ENCODE assay signal across 18 cellular contexts in the genomic region with DNA sequence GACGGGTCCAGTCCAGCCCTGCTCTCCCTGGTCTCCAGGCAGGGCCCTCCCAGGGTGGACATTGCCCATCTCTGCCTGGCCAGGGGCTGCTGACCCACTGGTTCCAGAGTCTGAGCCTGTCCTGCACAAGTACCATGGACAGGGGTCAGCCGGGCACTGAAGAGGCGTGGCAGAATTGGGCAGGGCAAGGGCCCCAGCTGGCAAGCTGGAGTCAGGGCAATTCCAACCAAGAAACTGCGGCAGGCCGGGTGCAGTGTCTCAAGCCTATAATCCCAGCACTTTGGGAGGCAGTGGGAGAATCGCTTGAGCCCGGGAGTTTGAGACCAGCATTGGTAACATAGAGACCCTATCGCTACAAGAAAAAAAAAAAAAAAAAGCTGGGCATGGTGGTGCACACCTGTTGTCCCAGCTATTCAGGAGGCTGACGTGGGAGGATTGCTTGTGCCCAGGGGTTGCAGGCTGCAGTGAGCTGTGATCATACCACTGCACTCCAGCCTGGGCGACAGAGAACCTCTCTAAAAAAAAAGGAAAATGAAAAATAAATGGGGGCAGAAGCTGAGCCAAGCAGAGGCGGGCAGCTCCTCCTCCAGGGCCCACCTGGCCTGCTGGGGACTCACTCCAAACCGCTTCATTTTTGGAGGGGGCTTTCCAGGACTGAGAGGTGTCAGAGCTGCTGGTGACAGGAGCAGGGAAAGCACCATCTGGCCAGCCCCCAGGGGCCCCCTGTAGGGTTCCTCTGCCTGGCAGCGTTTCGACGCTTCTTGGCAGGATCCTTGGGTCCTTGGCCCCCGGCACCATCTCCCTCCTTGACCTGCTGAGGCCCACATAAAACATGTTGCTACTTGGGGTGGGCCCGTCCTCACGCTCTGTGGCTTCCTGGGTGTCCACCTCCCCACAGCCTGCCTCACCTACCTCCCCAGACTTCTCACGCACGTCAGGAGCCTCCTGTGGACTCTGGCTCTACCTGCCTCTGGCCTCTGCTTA. TPM values are rescaled to one million over a fixed set of nuclear protein-coding genes. Genes with fewer than 3 reads are reported as not detected.
DNase-seq lines count a peak whose midpoint lies in the region; ATAC-seq, FAIRE-seq and TF ChIP-seq lines count a peak whose summit lies in the region.
"Had no signal": no experiment of that assay in that cellular context is flagged by ENCODE, and none has a peak within 500 bp of the region (broad histone marks: within the 10 kb centered on the region; RNA-seq: fewer than 3 reads in every experiment).

No MANE protein-coding gene starts in this region.

- FAIRE-seq in K562 (lab: Jason Lieb, UNC), result no peak
- FAIRE-seq: bronchial epithelial cell, D721Med, endometrium had no signal

- POLR2A ChIA-PET in K562 (lab: Yijun Ruan, JAX), result interaction anchor here (1.5 to 2.3 kb wide), 3 partner anchors 11 to 17 kb away, joined by 3 to 7 read pairs (median 5); no protein-coding TSS in a partner anchor

- H3K36me3 ChIP-seq in MG63 (peaks cover 20% of the 10 kb centered on the region), K562 (ENCODE audit: control insufficient read depth, insufficient read depth, low read length) (peaks cover 30% of the 10 kb centered on the region; the same call in 2 of the 3 replicates), osteoblast (ENCODE audit: insufficient read depth, low read length) (peaks cover 12% of the 10 kb centered on the region)

- H3K4me1 ChIP-seq in K562 (replicated peaks in 1 of 2; ENCODE audit: control insufficient read depth in 2 of 2, insufficient read depth in 2 of 2, low read length in 2 of 2) (peaks cover 35 to 96% of the 10 kb centered on the region in 2 experiments), osteoblast (ENCODE audit: insufficient read depth, low read length) (peaks cover 14% of the 10 kb centered on the region)

- no peaks in the 10 kb centered on the region for H3K27me3 ChIP-seq in MG63
- no peaks in the 10 kb centered on the region for H3K27me3 ChIP-seq in K562 (ENCODE audit: control insufficient read depth in 2 of 2, insufficient read depth in 2 of 2, low read length in 2 of 2)
- H3K27me3 ChIP-seq in osteoblast (ENCODE audit: insufficient read depth, low read length), result no peaks in the 10 kb centered on the region
- H3K27me3 ChIP-seq: testis had no signal

- H2AFZ ChIP-seq in K562 (ENCODE audit: low read depth, low read length), result no peak overlapping the region
- no peak overlapping the region for H2AFZ ChIP-seq in osteoblast (ENCODE audit: low read length)

- in situ Hi-C loops in K562 (cut with MboI), result no loop called here

- H3K79me2 ChIP-seq in K562 (ENCODE audit: control insufficient read depth, insufficient read depth, low read length), result peaks cover 44% of the 10 kb centered on the region
- H3K79me2 ChIP-seq in osteoblast (ENCODE audit: insufficient read depth, low read length), result peaks cover 17% of the 10 kb centered on the region

- H3K4me2 ChIP-seq in K562 (ENCODE audit: insufficient read depth, low read length) (no peak overlapping the region), osteoblast (ENCODE audit: insufficient read depth, low read length) (no peak overlapping the region)
- H3K4me2 ChIP-seq: KMS-11, smooth muscle cell had no signal

- TF ChIP-seq RAD21 in K562 (CRISPR knock-in tag; conservative IDR thresholded peaks at IDR 0.05 in 1 of 2, IDR thresholded peaks at IDR 0.05 in 1 of 2), result no peak

- H3K9ac ChIP-seq in K562 (ENCODE audit: insufficient read depth in 1 of 2, low read depth in 2 of 2, low read length in 2 of 2), result peak overlapping the region in 1 of 2 experiments; percentile 76; a peak in 2 of 4 replicates
- H3K9ac ChIP-seq: KMS-11 had no signal

- H3K9me3 ChIP-seq in MG63, result no peaks in the 10 kb centered on the region
- H3K9me3 ChIP-seq in K562 (replicated peaks; ENCODE audit: control insufficient read depth, insufficient read depth, low read depth, low read length), result no peaks in the 10 kb centered on the region
- H3K9me3 ChIP-seq in osteoblast (ENCODE audit: low read depth, low read length), result no peaks in the 10 kb centered on the region
- H3K9me3 ChIP-seq: testis had no signal

- TF ChIP-seq CTCF in K562 (IDR thresholded peaks at IDR 0.05 in 2 of 3, conservative IDR thresholded peaks at IDR 0.05 in 1 of 3; ENCODE audit: insufficient read depth in 2 of 3, low read depth in 1 of 3, low read length in 3 of 3) (no peak), osteoblast (IDR thresholded peaks at IDR 0.05; ENCODE audit: extremely low read depth, low read depth, low read length) (no peak)

- H3K4me3 ChIP-seq in MG63 (no peak overlapping the region), K562 (no peak overlapping the region), osteoblast (ENCODE audit: insufficient read depth, low read length) (no peak overlapping the region)
- H3K4me3 ChIP-seq: smooth muscle cell, testis had no signal

- 80% methylated on average over 15 of the region's 20 CpGs for WGBS in K562 (ENCODE audit: insufficient coverage, low coverage, missing lambda C conversion rate)

- no peak for TF ChIP-seq POLR2A in K562 (conservative IDR thresholded peaks at IDR 0.05)

- peaks cover 14% of the 10 kb centered on the region for H4K20me1 ChIP-seq in K562 (replicated peaks; ENCODE audit: control insufficient read depth, insufficient read depth, low read length)
- peaks cover 22% of the 10 kb centered on the region for H4K20me1 ChIP-seq in osteoblast (ENCODE audit: insufficient read depth, low read length)

- ATAC-seq in K562, result no peak
- no peak for ATAC-seq in GM18502 (IDR thresholded peaks at IDR 0.05; ENCODE audit: poor library complexity, unreplicated experiment)
- ATAC-seq in HG03378 (IDR thresholded peaks at IDR 0.05; ENCODE audit: unreplicated experiment), result no peak
- no peak for ATAC-seq in HG03520 (IDR thresholded peaks at IDR 0.05; ENCODE audit: unreplicated experiment)
- ATAC-seq: T-cell had no signal

- CTCF ChIA-PET in K562 (lab: Yijun Ruan, JAX; ENCODE audit: low intra/inter-chr PET ratio), result no interaction called here

- intact Hi-C loops in K562 (cut with micrococcal nuclease), result no loop called here

- peak; percentile 42 for DNase-seq in NCI-H82 (lab: John Stamatoyannopoulos, UW)
- no peak for DNase-seq in NCI-H82 treated with DMSO at 0.1 percent for 48 hours (lab: John Stamatoyannopoulos, UW; ENCODE audit: unreplicated experiment)
- DNase-seq in MG63, result peak; percentile 33
- DNase-seq in K562 (ENCODE audit: extremely low read depth in 1 of 4, low spot score in 3 of 4), result no peak
- peak; percentile 87 for DNase-seq in osteoblast (ENCODE audit: insufficient read length, low spot score, missing footprints)
- DNase-seq: activated CD4-positive, alpha-beta T cell treated with anti-CD3 and anti-CD28 coated beads, Interleukin-2, amount 10 ng/mL, durations not matched to agents 24 days and 14 days; NCI-H2081; T-cell; testis had no signal

- no TSS peak for BruUV-seq in K562 (replicated peaks; lab: Mats Ljungman, UMichigan)

- peaks cover 9% of the 10 kb centered on the region for H3K9me1 ChIP-seq in K562 (ENCODE audit: control insufficient read depth, insufficient read depth, low read length)

- H3K27ac ChIP-seq in K562 (ENCODE audit: extremely low read depth, low read depth, low read length) (no peak overlapping the region), osteoblast (ENCODE audit: low read depth, low read length) (no peak overlapping the region)
- H3K27ac ChIP-seq: KMS-11, testis had no signal

- no peak for TF ChIP-seq EP300 in K562 (IDR thresholded peaks at IDR 0.05; ENCODE audit: low read length)

RNA-seq across cellular contexts. Expression of gene MAFG, which starts 2.9 kb away (rescaled TPM):
- total RNA-seq in MG63 (2014; rRNA removed; shearing (Covaris generic); ENCODE audit: low replicate concordance), result 11.8 and 14.9 TPM in 2 replicates
- 86.9 and 142 TPM in 2 replicates for total RNA-seq in K562 (2011; cell fraction: chromatin; rRNA removed; ENCODE audit: low replicate concordance)
- 78.0 and 85.0 TPM in 2 replicates for total RNA-seq in K562 (2011; cell fraction: nucleolus; rRNA removed)
- total RNA-seq in K562 (2011; cell fraction: nucleoplasm; rRNA removed), result 64.7 and 70.4 TPM in 2 replicates
- total RNA-seq in K562 (2014; rRNA removed), result 27.3 and 30.1 TPM in 2 replicates
- 16.3 and 16.9 TPM in 2 replicates for total RNA-seq in K562 (2014; rRNA removed; fragmentation: Illumina TruSeq; extraction: Trizol)
- total RNA-seq in K562 (2015; rRNA removed; fragmentation: Illumina TruSeq; extraction: Trizol), result 23.6 and 24.9 TPM in 2 replicates
- 46.7 and 58.1 TPM in 2 replicates for total RNA-seq in K562 (2021)
- 22.4 and 31.8 TPM in 2 replicates for polyA plus RNA-seq in K562 (2011; rRNA removed)
- polyA plus RNA-seq in K562 (2011; cell fraction: cytosol; rRNA removed), result 35.6 and 35.9 TPM in 2 replicates
- 200 and 206 TPM in 2 replicates for polyA plus RNA-seq in K562 (2011; cell fraction: nucleus; rRNA removed)
- 32.4 and 47.9 TPM in 2 replicates for polyA plus RNA-seq in K562 (2012)
- polyA plus RNA-seq in K562 (2014; fragmentation: Illumina TruSeq; extraction: Trizol), result 31.2 and 36.3 TPM in 2 replicates
- polyA plus RNA-seq in K562 (2014; fragmentation: Nextera tagmentation; extraction: Ambion mirVana), result 1 to 10 TPM; 1.1 to 2.8 TPM
- 44.8 and 46.7 TPM in 2 replicates for polyA plus RNA-seq in K562 (2014; rRNA removed)
- 10.6 and 14.3 TPM in 2 replicates for polyA minus RNA-seq in K562 (2011; rRNA and poly(A)+ RNA removed)
- polyA minus RNA-seq in K562 (2011; cell fraction: cytosol; rRNA and poly(A)+ RNA removed), result 12.7 and 17.1 TPM in 2 replicates
- polyA minus RNA-seq in K562 (2011; cell fraction: nucleus; rRNA and poly(A)+ RNA removed), result 15.9 and 20.3 TPM in 2 replicates
- 27.1 and 32.6 TPM in 2 replicates for total RNA-seq in osteoblast

RNA-seq across cellular contexts. Expression of gene PYCR1, which starts 6.7 kb away (rescaled TPM):
- total RNA-seq in MG63 (2014; rRNA removed; shearing (Covaris generic); ENCODE audit: low replicate concordance), result 253 and 283 TPM in 2 replicates
- 35.2 and 129 TPM in 2 replicates for total RNA-seq in K562 (2011; cell fraction: chromatin; rRNA removed; ENCODE audit: low replicate concordance)
- 138 and 157 TPM in 2 replicates for total RNA-seq in K562 (2011; cell fraction: nucleolus; rRNA removed)
- 86.4 and 88.3 TPM in 2 replicates for total RNA-seq in K562 (2011; cell fraction: nucleoplasm; rRNA removed)
- total RNA-seq in K562 (2014; rRNA removed) (215 and 290 TPM in 2 replicates), K562 (2014; rRNA removed; fragmentation: Illumina TruSeq; extraction: Trizol) (72.4 and 95.4 TPM in 2 replicates), K562 (2015; rRNA removed; fragmentation: Illumina TruSeq; extraction: Trizol) (120 and 126 TPM in 2 replicates), K562 (2021) (302 and 328 TPM in 2 replicates), osteoblast (121 and 141 TPM in 2 replicates)
- polyA plus RNA-seq in K562 (2011; rRNA removed) (188 and 273 TPM in 2 replicates), K562 (2014; fragmentation: Illumina TruSeq; extraction: Trizol) (183 and 278 TPM in 2 replicates), K562 (2014; fragmentation: Nextera tagmentation; extraction: Ambion mirVana) (10 to 100 TPM; 11.7 to 18.6 TPM), K562 (2014; rRNA removed) (270 and 349 TPM in 2 replicates)
- polyA plus RNA-seq in K562 (2011; cell fraction: cytosol; rRNA removed), result 301 and 524 TPM in 2 replicates
- 256 and 278 TPM in 2 replicates for polyA plus RNA-seq in K562 (2011; cell fraction: nucleus; rRNA removed)
- 283 and 370 TPM in 2 replicates for polyA plus RNA-seq in K562 (2012)
- polyA minus RNA-seq in K562 (2011; rRNA and poly(A)+ RNA removed), result 107 and 155 TPM in 2 replicates
- polyA minus RNA-seq in K562 (2011; cell fraction: cytosol; rRNA and poly(A)+ RNA removed), result 127 and 130 TPM in 2 replicates
- 35.5 and 52.4 TPM in 2 replicates for polyA minus RNA-seq in K562 (2011; cell fraction: nucleus; rRNA and poly(A)+ RNA removed)

RNA-seq across cellular contexts. Expression of gene SIRT7, which starts 12.5 kb away (rescaled TPM):
- 22.1 and 25.9 TPM in 2 replicates for total RNA-seq in MG63 (2014; rRNA removed; shearing (Covaris generic); ENCODE audit: low replicate concordance)
- 90.9 and 205 TPM in 2 replicates for total RNA-seq in K562 (2011; cell fraction: chromatin; rRNA removed; ENCODE audit: low replicate concordance)
- total RNA-seq in K562 (2011; cell fraction: nucleolus; rRNA removed), result 97.4 and 110 TPM in 2 replicates
- total RNA-seq in K562 (2011; cell fraction: nucleoplasm; rRNA removed), result 93.3 and 125 TPM in 2 replicates
- total RNA-seq in K562 (2014; rRNA removed) (42.2 and 49.3 TPM in 2 replicates), K562 (2014; rRNA removed; fragmentation: Illumina TruSeq; extraction: Trizol) (9.0 and 9.8 TPM in 2 replicates), K562 (2015; rRNA removed; fragmentation: Illumina TruSeq; extraction: Trizol) (23.6 and 24.6 TPM in 2 replicates), K562 (2021) (35.7 and 44.1 TPM in 2 replicates), osteoblast (15.0 and 22.1 TPM in 2 replicates)
- polyA plus RNA-seq in K562 (2011; rRNA removed) (9.3 and 11.7 TPM in 2 replicates), K562 (2014; fragmentation: Illumina TruSeq; extraction: Trizol) (20.3 and 25.7 TPM in 2 replicates), K562 (2014; fragmentation: Nextera tagmentation; extraction: Ambion mirVana) (1 to 10 TPM; 1.6 to 2.0 TPM), K562 (2014; rRNA removed) (43.9 and 54.8 TPM in 2 replicates)
- polyA plus RNA-seq in K562 (2011; cell fraction: cytosol; rRNA removed), result 11.2 and 16.2 TPM in 2 replicates
- 56.9 and 86.9 TPM in 2 replicates for polyA plus RNA-seq in K562 (2011; cell fraction: nucleus; rRNA removed)
- polyA plus RNA-seq in K562 (2012), result 36.1 and 36.9 TPM in 2 replicates
- 18.7 and 21.5 TPM in 2 replicates for polyA minus RNA-seq in K562 (2011; rRNA and poly(A)+ RNA removed)
- 22.3 and 25.1 TPM in 2 replicates for polyA minus RNA-seq in K562 (2011; cell fraction: cytosol; rRNA and poly(A)+ RNA removed)
- 27.7 and 31.4 TPM in 2 replicates for polyA minus RNA-seq in K562 (2011; cell fraction: nucleus; rRNA and poly(A)+ RNA removed)

RNA-seq across cellular contexts. Expression of gene MYADML2, which starts 16.6 kb away (rescaled TPM):
- not detected in 2 replicates for total RNA-seq in MG63 (2014; rRNA removed; shearing (Covaris generic); ENCODE audit: low replicate concordance)
- total RNA-seq in K562 (2011; cell fraction: chromatin; rRNA removed; ENCODE audit: low replicate concordance), result not detected in 2 replicates
- not detected in 2 replicates for total RNA-seq in K562 (2011; cell fraction: nucleolus; rRNA removed)
- total RNA-seq in K562 (2011; cell fraction: nucleoplasm; rRNA removed), result not detected in 2 replicates
- total RNA-seq in K562 (2014; rRNA removed) (not detected in 2 replicates), K562 (2014; rRNA removed; fragmentation: Illumina TruSeq; extraction: Trizol) (not detected in 2 replicates), K562 (2015; rRNA removed; fragmentation: Illumina TruSeq; extraction: Trizol) (not detected in 2 replicates), K562 (2021) (not detected in 2 replicates), osteoblast (not detected in 2 replicates)
- polyA plus RNA-seq in K562 (2011; rRNA removed) (not detected in 2 replicates), K562 (2014; fragmentation: Illumina TruSeq; extraction: Trizol) (not detected in 2 replicates), K562 (2014; fragmentation: Nextera tagmentation; extraction: Ambion mirVana) (not detected), K562 (2014; rRNA removed) (not detected in 2 replicates)
- not detected in 2 replicates for polyA plus RNA-seq in K562 (2011; cell fraction: cytosol; rRNA removed)
- polyA plus RNA-seq in K562 (2011; cell fraction: nucleus; rRNA removed), result not detected in 2 replicates
- 0.05 and 0.26 TPM in 2 replicates for polyA plus RNA-seq in K562 (2012)
- not detected in 2 replicates for polyA minus RNA-seq in K562 (2011; rRNA and poly(A)+ RNA removed)
- not detected in 2 replicates for polyA minus RNA-seq in K562 (2011; cell fraction: cytosol; rRNA and poly(A)+ RNA removed)
- polyA minus RNA-seq in K562 (2011; cell fraction: nucleus; rRNA and poly(A)+ RNA removed), result not detected in 2 replicates
- total RNA-seq: A172; activated CD4-positive, alpha-beta T cell treated with anti-CD3 and anti-CD28 coated beads, Interleukin-2, amount 10 ng/mL, durations not matched to agents 24 days and 14 days; bronchial epithelial cell; smooth muscle cell; T-cell had no signal
- polyA plus RNA-seq: smooth muscle cell had no signal

RNA-seq across cellular contexts. Expression of gene PCYT2, which starts 19.2 kb away (rescaled TPM):
- 24.6 and 47.0 TPM in 2 replicates for total RNA-seq in MG63 (2014; rRNA removed; shearing (Covaris generic); ENCODE audit: low replicate concordance)
- total RNA-seq in K562 (2011; cell fraction: chromatin; rRNA removed; ENCODE audit: low replicate concordance), result 142 and 422 TPM in 2 replicates
- total RNA-seq in K562 (2011; cell fraction: nucleolus; rRNA removed), result 366 and 427 TPM in 2 replicates
- 182 and 225 TPM in 2 replicates for total RNA-seq in K562 (2011; cell fraction: nucleoplasm; rRNA removed)
- 123 and 139 TPM in 2 replicates for total RNA-seq in K562 (2014; rRNA removed)
- 42.7 and 57.5 TPM in 2 replicates for total RNA-seq in K562 (2014; rRNA removed; fragmentation: Illumina TruSeq; extraction: Trizol)
- total RNA-seq in K562 (2015; rRNA removed; fragmentation: Illumina TruSeq; extraction: Trizol), result 81.7 and 82.5 TPM in 2 replicates
- 125 and 134 TPM in 2 replicates for total RNA-seq in K562 (2021)
- polyA plus RNA-seq in K562 (2011; rRNA removed), result 71.5 and 97.8 TPM in 2 replicates
- polyA plus RNA-seq in K562 (2011; cell fraction: cytosol; rRNA removed), result 77.5 and 97.1 TPM in 2 replicates
- 473 and 533 TPM in 2 replicates for polyA plus RNA-seq in K562 (2011; cell fraction: nucleus; rRNA removed)
- polyA plus RNA-seq in K562 (2012), result 94.8 and 147 TPM in 2 replicates
- polyA plus RNA-seq in K562 (2014; fragmentation: Illumina TruSeq; extraction: Trizol), result 83.7 and 95.3 TPM in 2 replicates
- 1 to 10 TPM in 1 of 2 experiments, under 1 TPM in 1; 0.92 to 1.6 TPM for polyA plus RNA-seq in K562 (2014; fragmentation: Nextera tagmentation; extraction: Ambion mirVana)
- polyA plus RNA-seq in K562 (2014; rRNA removed), result 131 and 133 TPM in 2 replicates
- 48.7 and 49.2 TPM in 2 replicates for polyA minus RNA-seq in K562 (2011; rRNA and poly(A)+ RNA removed)
- polyA minus RNA-seq in K562 (2011; cell fraction: cytosol; rRNA and poly(A)+ RNA removed), result 35.6 and 49.0 TPM in 2 replicates
- polyA minus RNA-seq in K562 (2011; cell fraction: nucleus; rRNA and poly(A)+ RNA removed), result 127 and 186 TPM in 2 replicates
- 61.6 and 67.0 TPM in 2 replicates for total RNA-seq in osteoblast

Comparison
In these comparisons a context has a peak if more than half of its experiments do, and no peak if none do; other contexts are left out.
1. DNase-seq: peak in NCI-H82 (single experiment), MG63 (single experiment) and osteoblast (single experiment); none in NCI-H82 treated with DMSO at 0.1 percent for 48 hours (single experiment) and K562 (0 of 4).